In genomic region chr2:157875720-157876065, GRCh38 we compare ENCODE assay signal across 1 cellular context.
TF ChIP-seq lines count a peak whose summit lies in the region.

No MANE protein-coding gene starts in this region.

TF ChIP-seq in K562, 482 proteins besides CTCF, POLR2A, EP300 and RAD21 (continued from another document and continues in another):
- TF ChIP-seq KDM5B (IDR thresholded peaks at IDR 0.05; ENCODE audit: insufficient replicate concordance, low read depth, low read length) (peak; percentile 74), MYBL2 (IDR thresholded peaks at IDR 0.05; ENCODE audit: low read depth) (no peak), MYBL2 (CRISPR knock-in tag; IDR thresholded peaks at IDR 0.05; ENCODE audit: borderline replicate concordance) (no peak), ZFP36 (IDR thresholded peaks at IDR 0.05; ENCODE audit: low read depth, low read length, partially characterized antibody) (no peak), TOE1 (IDR thresholded peaks at IDR 0.05; ENCODE audit: borderline replicate concordance) (no peak), TOE1 (CRISPR knock-in tag; IDR thresholded peaks at IDR 0.05; ENCODE audit: borderline replicate concordance, low read depth) (no peak), KDM1A (IDR thresholded peaks at IDR 0.05) (no peak), ZNF436 (CRISPR knock-in tag; IDR thresholded peaks at IDR 0.05) (no peak), CREB3L1 (IDR thresholded peaks at IDR 0.05; ENCODE audit: borderline replicate concordance, low read depth) (no peak), CREB1 (IDR thresholded peaks at IDR 0.05) (no peak), CREB1 (CRISPR knock-in tag; IDR thresholded peaks at IDR 0.05) (no peak), ZNF518B (CRISPR knock-in tag; IDR thresholded peaks at IDR 0.05) (no peak), MECOM (CRISPR knock-in tag; IDR thresholded peaks at IDR 0.05) (no peak), ZSCAN32 (CRISPR knock-in tag; IDR thresholded peaks at IDR 0.05) (no peak), PCBP1 (IDR thresholded peaks at IDR 0.05; ENCODE audit: low read depth, low read length, poor library complexity, severe bottlenecking) (peak; percentile 19), THAP7 (CRISPR knock-in tag; IDR thresholded peaks at IDR 0.05) (no peak), MLLT1 (IDR thresholded peaks at IDR 0.05) (no peak), ZNF586 (CRISPR knock-in tag; conservative IDR thresholded peaks at IDR 0.05) (no peak), RBM34 (IDR thresholded peaks at IDR 0.05; ENCODE audit: borderline replicate concordance, insufficient read depth, low read length) (no peak), E2F6 (IDR thresholded peaks at IDR 0.05; ENCODE audit: borderline replicate concordance in 1 of 2, extremely low read depth in 1 of 2, insufficient read depth in 1 of 2, insufficient read length in 1 of 2, low read depth in 1 of 2, low read length in 1 of 2, poor library complexity in 1 of 2, severe bottlenecking in 1 of 2) (peak in 1 of 2 experiments; percentile 73), UBTF (IDR thresholded peaks at IDR 0.05; ENCODE audit: borderline replicate concordance in 1 of 2, low read depth in 2 of 2, low read length in 2 of 2) (peak; percentile 57 to 66; a peak in 1 of 4 replicates), HDAC6 (IDR thresholded peaks at IDR 0.05; ENCODE audit: low read depth, low read length) (no peak), ZNF699 (CRISPR knock-in tag; IDR thresholded peaks at IDR 0.05; ENCODE audit: insufficient replicate concordance) (no peak), ZNF696 (CRISPR knock-in tag; conservative IDR thresholded peaks at IDR 0.05) (no peak), NEUROD1 (IDR thresholded peaks at IDR 0.05; ENCODE audit: borderline replicate concordance, low read depth, low read length, partially characterized antibody) (no peak), ZNF644 (tag; IDR thresholded peaks at IDR 0.05; ENCODE audit: low read depth) (no peak), CCNT2 (IDR thresholded peaks at IDR 0.05; ENCODE audit: borderline replicate concordance, extremely low read depth, insufficient read length, low read depth, low read length) (peak; percentile 44), NCOA1 (IDR thresholded peaks at IDR 0.05; ENCODE audit: low read depth) (no peak), SPI1 (IDR thresholded peaks at IDR 0.05; ENCODE audit: borderline replicate concordance, low read depth, low read length) (no peak), NONO (IDR thresholded peaks at IDR 0.05; ENCODE audit: low read depth in 2 of 2, low read length in 1 of 2) (peak in 1 of 2 experiments; percentile 39; a peak in 1 of 4 replicates), ZNF830 (CRISPR knock-in tag; IDR thresholded peaks at IDR 0.05) (no peak), HDAC8 (tag; IDR thresholded peaks at IDR 0.05) (no peak), BRF2 (IDR thresholded peaks at IDR 0.05; ENCODE audit: borderline replicate concordance, insufficient read depth, insufficient read length) (no peak), ERF (CRISPR knock-in tag; IDR thresholded peaks at IDR 0.05) (0 out of 2 replicates have a peak, but pooled peaks have one; percentile 16), ZNF3 (CRISPR knock-in tag; IDR thresholded peaks at IDR 0.05) (no peak), FIP1L1 (IDR thresholded peaks at IDR 0.05; ENCODE audit: low read depth, low read length, poor library complexity, severe bottlenecking) (no peak), ZNF592 (IDR thresholded peaks at IDR 0.05) (peak; percentile 16; the same call in 1 of the 2 replicates), MNT (conservative IDR thresholded peaks at IDR 0.05) (no peak), ZNF263 (CRISPR knock-in tag; IDR thresholded peaks at IDR 0.05; ENCODE audit: borderline replicate concordance) (no peak), BRD9 (IDR thresholded peaks at IDR 0.05; ENCODE audit: low read depth, partially characterized antibody) (no peak), RFX5 (IDR thresholded peaks at IDR 0.05; ENCODE audit: low read depth, low read length) (no peak), POLR3G (IDR thresholded peaks at IDR 0.05; ENCODE audit: extremely low read depth, insufficient read length, insufficient replicate concordance) (no peak), RFX7 (CRISPR knock-in tag; IDR thresholded peaks at IDR 0.05) (no peak), ZBTB1 (CRISPR knock-in tag; IDR thresholded peaks at IDR 0.05; ENCODE audit: borderline replicate concordance, low read depth) (peak; percentile 46; the same call in 1 of the 2 replicates), ETS1 (conservative IDR thresholded peaks at IDR 0.05; ENCODE audit: control insufficient read depth, low read depth, low read length) (peak; percentile 47; the same call in 1 of the 2 replicates)
